21 cellular contexts compared by ENCODE assay signal in the genomic region with DNA sequence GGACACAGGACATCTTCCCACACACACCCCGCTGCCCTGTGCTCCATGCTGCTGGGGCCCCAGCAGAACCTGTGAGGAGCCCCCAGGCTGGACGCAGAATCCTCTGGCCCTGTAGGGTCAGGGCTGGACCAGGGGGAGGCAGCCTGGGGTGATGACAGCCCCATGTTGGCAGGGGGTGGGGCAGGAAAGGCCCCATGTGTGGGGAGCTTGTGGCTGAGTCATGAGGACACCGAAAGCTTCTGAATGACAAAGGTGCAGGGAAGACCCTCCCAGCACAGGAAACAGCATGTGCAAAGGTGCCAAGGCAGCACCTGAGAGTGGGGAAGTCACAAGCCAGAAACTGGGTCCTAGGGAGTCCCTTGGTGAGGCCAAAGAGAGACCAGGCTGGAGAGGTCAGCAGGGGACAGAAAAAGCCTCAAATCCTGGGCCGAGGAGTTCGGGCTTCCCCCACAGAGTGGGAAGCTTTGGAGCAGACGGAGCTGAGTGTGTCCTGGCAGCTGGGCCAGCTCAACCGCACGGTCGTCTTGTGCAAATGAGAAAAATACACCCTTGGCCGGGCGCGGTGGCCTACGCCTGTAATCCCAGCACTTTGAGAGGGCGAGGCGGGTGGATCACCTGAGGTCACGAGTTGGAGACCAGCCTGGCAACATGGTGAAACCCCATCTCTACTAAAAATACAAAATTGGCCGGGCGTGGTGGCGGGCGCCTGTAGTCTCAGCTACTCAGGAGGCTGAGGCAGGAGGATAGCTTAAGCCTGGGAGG. TPM values are rescaled to one million over a fixed set of nuclear protein-coding genes. Genes with fewer than 3 reads are reported as not detected.
DNase-seq lines count a peak whose midpoint lies in the region; ATAC-seq lines count a peak whose summit lies in the region.
"Had no signal": no experiment of that assay in that cellular context is flagged by ENCODE, and none has a peak within 500 bp of the region (broad histone marks: within the 10 kb centered on the region; RNA-seq: fewer than 3 reads in every experiment).

No MANE protein-coding gene starts in this region.

- ATAC-seq in left colon = peak; percentile 74
- ATAC-seq in Right ventricle myocardium superior (ENCODE audit: poor library complexity) = no peak

- intact Hi-C loops in left colon (cut with DNase I, micrococcal nuclease) (no loop called here), Right ventricle myocardium superior (cut with DNase I) (no loop called here)

- DNase-seq in DMS53 (lab: John Stamatoyannopoulos, UW) (peak; percentile 28), DMS53 treated with DMSO at 0.1 percent for 48 hours (lab: John Stamatoyannopoulos, UW; ENCODE audit: unreplicated experiment) (no peak), RPMI8226 (peak; percentile 53), left colon (peak in 1 of 2 donors; percentile 40), Right ventricle myocardium superior (no peak), COLO668 (lab: John Stamatoyannopoulos, UW; ENCODE audit: unreplicated experiment) (no peak)
- DNase-seq: activated CD4-positive, alpha-beta T cell treated with anti-CD3 and anti-CD28 coated beads, Interleukin-2, amount 50 U/mL, for 48 hours; activated T-cell treated with anti-CD3 and anti-CD28 coated beads, Interleukin-2, amount 50 U/mL, for 4 hours; BE2C; colonic mucosa; GDM1; left ventricle myocardium inferior; NCI-H1417; psoas muscle; SHP77 treated with DMSO at 0.1 percent for 48 hours; stomach; T-cell had no signal

RNA-seq across cellular contexts. Expression of a gene that starts 17.5 kb away (rescaled TPM):
- total RNA-seq in left colon = under 1 TPM; 0.52 to 0.84 TPM
- total RNA-seq in Right ventricle myocardium superior = 0.46 TPM

RNA-seq across cellular contexts. Expression of a gene that starts 41.3 kb away (rescaled TPM):
- total RNA-seq in left colon (not detected), Right ventricle myocardium superior (not detected)
- total RNA-seq: activated T-cell treated with anti-CD3 and anti-CD28 coated beads, Interleukin-2, amount 50 U/mL, for 4 hours; fibroblast of lung; H4; left ventricle myocardium inferior; mononuclear cell; psoas muscle; upper lobe of left lung had no signal

RNA-seq across cellular contexts. Expression of a gene that starts 53.7 kb away (rescaled TPM):
- total RNA-seq in left colon (10 to 100 TPM; 41.9 to 43.0 TPM), Right ventricle myocardium superior (13.6 TPM)

Comparison
In these comparisons a context has a peak if more than half of its experiments do, and no peak if none do; other contexts are left out.
1. DNase-seq: peak in DMS53 (single experiment) and RPMI8226 (single experiment); none in DMS53 treated with DMSO at 0.1 percent for 48 hours (single experiment), Right ventricle myocardium superior (single experiment) and COLO668 (single experiment).